In the genomic region with DNA sequence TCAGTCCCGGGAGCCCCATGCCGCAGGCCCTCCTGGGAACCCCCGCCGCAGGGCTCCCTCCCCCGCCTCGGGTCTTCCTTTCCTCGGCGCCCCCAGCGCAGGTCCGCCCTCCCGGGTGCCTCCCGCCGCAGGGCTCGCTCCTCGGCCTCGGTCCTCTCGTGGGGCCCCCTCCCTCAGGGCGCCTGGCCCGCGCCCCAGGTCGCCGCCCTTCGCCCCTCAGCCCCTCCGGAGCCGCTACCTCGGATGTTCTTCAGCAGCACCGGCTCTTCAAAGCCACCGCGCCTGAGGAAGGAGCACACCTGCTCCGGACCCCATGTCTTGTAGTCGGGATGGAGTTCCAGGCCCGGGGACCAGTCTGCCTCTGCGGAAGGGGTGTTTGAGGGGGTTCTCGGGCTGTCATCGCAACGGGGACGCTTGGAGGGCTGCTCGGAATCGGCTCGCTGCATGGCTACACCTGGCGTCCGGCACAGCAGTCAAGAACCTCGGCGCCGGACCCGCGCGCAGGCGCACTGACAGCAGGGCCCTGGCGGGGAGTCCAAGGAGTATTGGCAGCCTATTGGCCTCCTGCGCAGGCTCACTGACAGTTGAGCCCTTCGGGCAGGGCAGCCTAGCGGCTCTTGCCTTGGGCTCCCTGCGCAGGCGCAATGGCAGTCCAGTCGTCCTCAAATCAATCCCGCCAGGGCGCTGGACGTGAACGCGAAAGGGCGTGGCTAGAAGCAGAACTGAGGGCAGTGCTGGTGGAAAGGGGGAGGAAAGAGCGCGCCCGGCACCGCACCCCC, we compare ENCODE assay signal across 8 cellular contexts. TPM values are rescaled to one million over a fixed set of nuclear protein-coding genes. Genes with fewer than 3 reads are reported as not detected.
DNase-seq lines count a peak whose midpoint lies in the region; FAIRE-seq and TF ChIP-seq lines count a peak whose summit lies in the region.

A gene (minus strand): TSS at position 511 of the 779 bp plus-strand sequence. CDS start 65 bp downstream, at position 446.

- no peaks in the 10 kb centered on the region for H3K9me3 ChIP-seq in MG63
- H3K9me3 ChIP-seq in stomach smooth muscle (ENCODE audit: control insufficient read depth in 2 of 2, low read length in 2 of 2): no peaks in the 10 kb centered on the region

- peak within 1 kb of the TSS; percentile 98 for H3K4me3 Mint-ChIP-seq in neural crest cell

- peak within 1 kb of the TSS; percentile 24 for H3K27ac Mint-ChIP-seq in neural crest cell (ENCODE audit: unreplicated experiment)

- H3K9me3 Mint-ChIP-seq in neural crest cell: no peaks in the 10 kb centered on the region

- H3K36me3 ChIP-seq in MG63 (no peaks in the 10 kb centered on the region), stomach smooth muscle (ENCODE audit: control insufficient read depth in 2 of 2, insufficient read depth in 2 of 2, low read length in 2 of 2) (no peaks in the 10 kb centered on the region)

- FAIRE-seq in H54 (lab: Jason Lieb, UNC): peak; percentile 45

- peak within 1 kb of the TSS; percentile 76 to 81 for H3K9ac ChIP-seq in stomach smooth muscle (ENCODE audit: low read length in 2 of 2)

- TF ChIP-seq CTCF in fibroblast of villous mesenchyme (IDR thresholded peaks at IDR 0.05; ENCODE audit: insufficient read depth, low read depth, low read length): no peak
- no peak for TF ChIP-seq CTCF in neural crest cell (conservative IDR thresholded peaks at IDR 0.05)

- peaks cover 22% of the 10 kb centered on the region for H3K27me3 Mint-ChIP-seq in neural crest cell (ENCODE audit: low read depth)

- H3K4me1 Mint-ChIP-seq in neural crest cell: peaks cover 22% of the 10 kb centered on the region

- H3K27me3 ChIP-seq in MG63 (no peaks in the 10 kb centered on the region), stomach smooth muscle (ENCODE audit: control insufficient read depth in 1 of 2, insufficient read depth in 2 of 2, low read length in 2 of 2) (no peaks in the 10 kb centered on the region)

- peak within 1 kb of the TSS; percentile 80 for H3K27ac ChIP-seq in stomach smooth muscle (ENCODE audit: low read length)

- DNase-seq in ELR (ENCODE audit: low read depth) (peak; percentile 100), H54 (ENCODE audit: insufficient read length, low spot score) (peak; percentile 99), MG63 (peak; percentile 98), SHP77 treated with DMSO at 0.1 percent for 48 hours (lab: John Stamatoyannopoulos, UW) (peak; percentile 93), activated gamma-delta T cell (lab: John Stamatoyannopoulos, UW) (peak; percentile 78), fibroblast of villous mesenchyme (ENCODE audit: low read depth) (peak; percentile 98), neural crest cell (ENCODE audit: low read depth, low spot score) (peak; percentile 89)

- H3K4me3 ChIP-seq in MG63: peak within 1 kb of the TSS; percentile 77
- peak within 1 kb of the TSS; percentile 88 for H3K4me3 ChIP-seq in fibroblast of villous mesenchyme (ENCODE audit: low read depth, low read length)
- peak within 1 kb of the TSS; percentile 95 to 97 for H3K4me3 ChIP-seq in stomach smooth muscle (ENCODE audit: low read length in 2 of 2)

- TF ChIP-seq POLR2A in H54 (IDR thresholded peaks at IDR 0.05; ENCODE audit: low read depth, low read length): peak; percentile 40; the same call in 1 of the 2 replicates

- peaks cover 20% of the 10 kb centered on the region for H3K4me1 ChIP-seq in stomach smooth muscle (ENCODE audit: control insufficient read depth, insufficient read depth, low read length)

- H3K36me3 Mint-ChIP-seq in neural crest cell (ENCODE audit: low read depth): no peaks in the 10 kb centered on the region

RNA-seq across cellular contexts. Expression of the gene that starts here (rescaled TPM):
- 13.6 and 26.3 TPM in 2 replicates for total RNA-seq in MG63 (2014; rRNA removed; shearing (Covaris generic); ENCODE audit: low replicate concordance)
- total RNA-seq in fibroblast of villous mesenchyme (39.9 and 75.1 TPM in 2 replicates), neural crest cell (13.0 and 13.8 TPM in 2 replicates)

Comparison
In these comparisons a context has a peak if more than half of its experiments do, and no peak if none do; other contexts are left out.
1. Peak in every context shown above with its lines: DNase-seq, H3K4me3 ChIP-seq and H3K27ac ChIP-seq.